Comparison of ENCODE assay signal across 21 cellular contexts in genomic region chr15:90460142-90460824, GRCh38.
DNase-seq lines count a peak whose midpoint lies in the region; ATAC-seq and TF ChIP-seq lines count a peak whose summit lies in the region.
"Had no signal": no experiment of that assay in that cellular context is flagged by ENCODE, and none has a peak within 500 bp of the region (broad histone marks: within the 10 kb centered on the region; RNA-seq: fewer than 3 reads in every experiment).

No MANE protein-coding gene starts in this region.

- intact Hi-C loops in heart left ventricle (cut with DNase I) = loop anchor here in 4 of 10 donors (5.0 kb wide), 2 partner anchors 38 to 73 kb away; partner anchors contain the start of gene IQGAP1 (in 2 of the 4)
- intact Hi-C loops in Right ventricle myocardium superior (cut with DNase I) = no loop called here
- intact Hi-C loops in left lung (cut with DNase I) = no loop called here

- H3K9me3 Mint-ChIP-seq in central memory CD8-positive, alpha-beta T cell = no peaks in the 10 kb centered on the region
- H3K9me3 Mint-ChIP-seq: stimulated activated memory B cell treated with anti-CD40 and anti-IgM and Interleukin-4, amounts not matched to agents 10 μg/mL and 1 μg/mL and 100 μg/mL, for 72 hours had no signal

- WGBS in heart left ventricle, 4 donors = 92 to 97% (median 94%) methylated on average over 6 of the region's 6 CpGs

- no peak for TF ChIP-seq POLR2A in heart left ventricle (IDR thresholded peaks at IDR 0.05)

- H3K4me1 Mint-ChIP-seq in central memory CD8-positive, alpha-beta T cell = peaks cover 27% of the 10 kb centered on the region
- H3K4me1 Mint-ChIP-seq: stimulated activated memory B cell treated with anti-CD40 and anti-IgM and Interleukin-4, amounts not matched to agents 10 μg/mL and 1 μg/mL and 100 μg/mL, for 72 hours had no signal

- H3K9me3 ChIP-seq in heart left ventricle (no peaks in the 10 kb centered on the region), left lung (no peaks in the 10 kb centered on the region), thoracic aorta (no peaks in the 10 kb centered on the region)
- H3K9me3 ChIP-seq: A549 had no signal

- TF ChIP-seq CTCF in heart left ventricle (IDR thresholded peaks at IDR 0.05) (no peak), left lung (IDR thresholded peaks at IDR 0.05) (no peak), thoracic aorta (IDR thresholded peaks at IDR 0.05) (no peak)

- H3K36me3 ChIP-seq in heart left ventricle (peaks cover 0 to 95% (median 42%) of the 10 kb centered on the region in 9 donors), left lung (peaks cover 0 to 97% of the 10 kb centered on the region in 2 donors), thoracic aorta (peaks cover 18% of the 10 kb centered on the region)

- no peak for DNase-seq in heart left ventricle
- no peak for DNase-seq in Right ventricle myocardium superior
- DNase-seq in central memory CD8-positive, alpha-beta T cell (ENCODE audit: low spot score in 2 of 2) = no peak
- no peak for DNase-seq in left lung
- no peak for DNase-seq in thoracic aorta (ENCODE audit: low spot score)
- no peak for DNase-seq in activated naive CD4-positive, alpha-beta T cell treated with anti-CD3 and anti-CD28 coated beads, Interleukin-2, amount 50 U/mL, for 16 hours
- DNase-seq: activated CD4-positive, alpha-beta T cell treated with anti-CD3 and anti-CD28 coated beads for 36 hours; activated CD8-positive, alpha-beta memory T cell treated with anti-CD3 and anti-CD28 coated beads, Interleukin-2, amount 10 ng/mL, durations not matched to agents 7 days and 5 days; activated gamma-delta T cell; anterior cingulate cortex; EL; foreskin melanocyte; GM23248; left colon; NCI-H1048; NCI-H1930; NCI-H446 treated with DMSO at 0.1 percent for 48 hours had no signal

- H3K27ac ChIP-seq in heart left ventricle (peak overlapping the region in 10 of 12 donors; percentile 3 to 76 (median 46)), left lung (peak overlapping the region; percentile 13 to 51), thoracic aorta (peak overlapping the region; percentile 67 to 79)
- H3K27ac ChIP-seq: A549, GM23248 had no signal

- peaks cover 0 to 61% (median 50%) of the 10 kb centered on the region in 12 donors for H3K4me1 ChIP-seq in heart left ventricle
- H3K4me1 ChIP-seq in left lung = peaks cover 0 to 38% of the 10 kb centered on the region in 2 donors
- peaks cover 37 to 58% of the 10 kb centered on the region in 2 donors for H3K4me1 ChIP-seq in thoracic aorta (ENCODE audit: control insufficient read depth in 1 of 2, low read depth in 2 of 2)
- H3K4me1 ChIP-seq: A549 had no signal

- H3K36me3 Mint-ChIP-seq in central memory CD8-positive, alpha-beta T cell (ENCODE audit: insufficient read depth) = peaks cover 69% of the 10 kb centered on the region

- H3K4me3 ChIP-seq in heart left ventricle = no peak overlapping the region
- no peak overlapping the region for H3K4me3 ChIP-seq in left lung
- no peak overlapping the region for H3K4me3 ChIP-seq in thoracic aorta
- H3K4me3 ChIP-seq: A549, GM23248 had no signal

- H3K27me3 Mint-ChIP-seq in central memory CD8-positive, alpha-beta T cell = no peaks in the 10 kb centered on the region
- H3K27me3 Mint-ChIP-seq: activated CD4-positive, alpha-beta T cell treated with anti-CD3 and anti-CD28 coated beads for 36 hours; activated CD8-positive, alpha-beta memory T cell treated with anti-CD3 and anti-CD28 coated beads, Interleukin-2, amount 10 ng/mL, durations not matched to agents 7 days and 5 days; stimulated activated memory B cell treated with anti-CD40 and anti-IgM and Interleukin-4, amounts not matched to agents 10 μg/mL and 1 μg/mL and 100 μg/mL, for 72 hours had no signal

- no peak overlapping the region for H3K4me3 Mint-ChIP-seq in central memory CD8-positive, alpha-beta T cell
- H3K4me3 Mint-ChIP-seq: activated CD4-positive, alpha-beta T cell treated with anti-CD3 and anti-CD28 coated beads for 36 hours; activated CD8-positive, alpha-beta memory T cell treated with anti-CD3 and anti-CD28 coated beads, Interleukin-2, amount 10 ng/mL, durations not matched to agents 7 days and 5 days; stimulated activated memory B cell treated with anti-CD40 and anti-IgM and Interleukin-4, amounts not matched to agents 10 μg/mL and 1 μg/mL and 100 μg/mL, for 72 hours had no signal

- ATAC-seq in heart left ventricle (no peak), Right ventricle myocardium superior (ENCODE audit: poor library complexity) (no peak), left lung (no peak), thoracic aorta (ENCODE audit: insufficient number of reproducible peaks, low FRiP score, low read depth) (no peak), GM19328 (IDR thresholded peaks at IDR 0.05; ENCODE audit: unreplicated experiment) (no peak), HG03159 (IDR thresholded peaks at IDR 0.05; ENCODE audit: unreplicated experiment) (no peak)
- ATAC-seq in central memory CD8-positive, alpha-beta T cell (replicated peaks; ENCODE audit: extremely low read depth, poor library complexity, severe bottlenecking) = no peak
- ATAC-seq: A549; activated CD4-positive, alpha-beta T cell treated with anti-CD3 and anti-CD28 coated beads for 36 hours; activated CD8-positive, alpha-beta memory T cell treated with anti-CD3 and anti-CD28 coated beads, Interleukin-2, amount 10 ng/mL, durations not matched to agents 7 days and 5 days; left colon; stimulated activated memory B cell treated with anti-CD40 and anti-IgM and Interleukin-4, amounts not matched to agents 10 μg/mL and 1 μg/mL and 100 μg/mL, for 72 hours had no signal

- no peaks in the 10 kb centered on the region for H3K27me3 ChIP-seq in heart left ventricle
- no peaks in the 10 kb centered on the region for H3K27me3 ChIP-seq in left lung
- no peaks in the 10 kb centered on the region for H3K27me3 ChIP-seq in thoracic aorta (replicated peaks; ENCODE audit: insufficient read depth)

- H3K27ac Mint-ChIP-seq in central memory CD8-positive, alpha-beta T cell (ENCODE audit: low read depth) = peak overlapping the region; percentile 56
- H3K27ac Mint-ChIP-seq: activated CD4-positive, alpha-beta T cell treated with anti-CD3 and anti-CD28 coated beads for 36 hours; activated CD8-positive, alpha-beta memory T cell treated with anti-CD3 and anti-CD28 coated beads, Interleukin-2, amount 10 ng/mL, durations not matched to agents 7 days and 5 days; stimulated activated memory B cell treated with anti-CD40 and anti-IgM and Interleukin-4, amounts not matched to agents 10 μg/mL and 1 μg/mL and 100 μg/mL, for 72 hours had no signal
